ENCODE assay signal across 24 cellular contexts in genomic region chr1:18653922-18654321, GRCh38. TPM values are rescaled to one million over a fixed set of nuclear protein-coding genes. Genes with fewer than 3 reads are reported as not detected.
DNase-seq lines count a peak whose midpoint lies in the region; ATAC-seq and TF ChIP-seq lines count a peak whose summit lies in the region.
"Had no signal": no experiment of that assay in that cellular context is flagged by ENCODE, and none has a peak within 500 bp of the region (broad histone marks: within the 10 kb centered on the region; RNA-seq: fewer than 3 reads in every experiment).

No MANE protein-coding gene starts in this region.

- CTCF ChIA-PET in OCI-LY7 (lab: Charles Lee; ENCODE audit: unreplicated experiment), result no interaction called here

- H3K27ac Mint-ChIP-seq in GM23338, result no peak overlapping the region
- H3K27ac Mint-ChIP-seq: CD8-positive, alpha-beta T cell had no signal

- H3K27me3 Mint-ChIP-seq in GM23338 (ENCODE audit: insufficient read depth, low read depth, poor library complexity), result peaks cover 87% of the 10 kb centered on the region

- H3K4me1 ChIP-seq in GM23338 (ENCODE audit: insufficient read depth) (peaks cover 79% of the 10 kb centered on the region), OCI-LY7 (ENCODE audit: insufficient read depth, low read length, poor library complexity, severe bottlenecking) (peaks cover 68% of the 10 kb centered on the region), osteoblast (ENCODE audit: insufficient read depth, low read length) (no peaks in the 10 kb centered on the region)
- H3K4me1 ChIP-seq: SJCRH30 had no signal

- no peaks in the 10 kb centered on the region for H4K20me1 ChIP-seq in GM23338 (replicated peaks; ENCODE audit: insufficient read depth)
- no peaks in the 10 kb centered on the region for H4K20me1 ChIP-seq in OCI-LY7 (ENCODE audit: insufficient read depth, low read length)
- H4K20me1 ChIP-seq in osteoblast (ENCODE audit: insufficient read depth, low read length), result no peaks in the 10 kb centered on the region

- peak overlapping the region; percentile 83 for H3K4me2 ChIP-seq in GM23338
- H3K4me2 ChIP-seq in OCI-LY7 (ENCODE audit: low read length), result peak overlapping the region; percentile 81
- H3K4me2 ChIP-seq in osteoblast (ENCODE audit: insufficient read depth, low read length), result no peak overlapping the region

- peaks cover 90% of the 10 kb centered on the region for H3K27me3 ChIP-seq in GM23338 (ENCODE audit: insufficient read depth)
- H3K27me3 ChIP-seq in osteoblast (ENCODE audit: insufficient read depth, low read length), result peaks cover 42% of the 10 kb centered on the region

- ATAC-seq in GM23338, result peak; percentile 11
- ATAC-seq in HG02938 (IDR thresholded peaks at IDR 0.05; ENCODE audit: unreplicated experiment), result no peak
- ATAC-seq: PC-3 had no signal

- H3K4me1 Mint-ChIP-seq in GM23338, result peaks cover 85% of the 10 kb centered on the region

- H3K36me3 Mint-ChIP-seq in GM23338 (ENCODE audit: low read depth), result no peaks in the 10 kb centered on the region
- H3K36me3 Mint-ChIP-seq: CD8-positive, alpha-beta T cell had no signal

- no peak overlapping the region for H2AFZ ChIP-seq in GM23338
- peak overlapping the region; percentile 28; the same call in 1 of the 2 replicates for H2AFZ ChIP-seq in OCI-LY7 (ENCODE audit: low read length)
- H2AFZ ChIP-seq in osteoblast (ENCODE audit: low read length), result no peak overlapping the region

- TF ChIP-seq CTCF in GM23338 (conservative IDR thresholded peaks at IDR 0.05; ENCODE audit: low read depth in 2 of 2) (no peak), OCI-LY7 (conservative IDR thresholded peaks at IDR 0.05; ENCODE audit: low read length) (no peak), osteoblast (IDR thresholded peaks at IDR 0.05; ENCODE audit: extremely low read depth, low read depth, low read length) (no peak), GM13976 (IDR thresholded peaks at IDR 0.05; ENCODE audit: borderline replicate concordance, control extremely low read depth, extremely low read depth, insufficient read depth, missing control alignments) (no peak)

- H3K9me3 ChIP-seq in OCI-LY7 (ENCODE audit: low read length) (no peaks in the 10 kb centered on the region), osteoblast (ENCODE audit: low read depth, low read length) (no peaks in the 10 kb centered on the region)
- H3K9me3 ChIP-seq: SJCRH30 had no signal

- H3K79me2 ChIP-seq in GM23338 (replicated peaks; ENCODE audit: insufficient read depth), result no peaks in the 10 kb centered on the region
- no peaks in the 10 kb centered on the region for H3K79me2 ChIP-seq in OCI-LY7 (ENCODE audit: insufficient read depth, low read depth, low read length)
- H3K79me2 ChIP-seq in osteoblast (ENCODE audit: insufficient read depth, low read length), result no peaks in the 10 kb centered on the region

- H3F3A ChIP-seq in GM23338 (replicated peaks; ENCODE audit: low read depth), result peaks cover 19% of the 10 kb centered on the region

- POLR2A ChIA-PET in OCI-LY7 (lab: Charles Lee), result interaction anchor here (0.6 to 0.9 kb wide), 2 partner anchors 11 to 37 kb away, joined by 3 to 5 read pairs; no protein-coding TSS in a partner anchor

- intact Hi-C loops in OCI-LY7 (cut with micrococcal nuclease; ENCODE audit: unreplicated experiment), result no loop called here

- in situ Hi-C loops in GM13976 (cut with MboI; ENCODE audit: low sequenced_read_pairs, unreplicated experiment), result no loop called here

- H3K27ac ChIP-seq in GM23338 (ENCODE audit: low read depth), result no peak overlapping the region
- no peak overlapping the region for H3K27ac ChIP-seq in OCI-LY7 (ENCODE audit: low read depth, low read length, poor library complexity, severe bottlenecking)
- H3K27ac ChIP-seq in osteoblast (ENCODE audit: low read depth, low read length), result no peak overlapping the region
- H3K27ac ChIP-seq: SJCRH30 had no signal

- DNase-seq in GM23338 (ENCODE audit: low spot score) (peak; percentile 43), OCI-LY7 (ENCODE audit: low spot score) (no peak), islet precursor cell (peak; percentile 82), osteoblast (ENCODE audit: insufficient read length, low spot score, missing footprints) (peak; percentile 17), hepatic stellate cell (ENCODE audit: low spot score) (no peak), GM13976 (ENCODE audit: low spot score) (no peak), hippocampal formation (lab: John Stamatoyannopoulos, UW) (no peak)
- DNase-seq: Calu3; CD8-positive, alpha-beta T cell; DMS53; EL; H9; IMR-90; NCI-H1105; NCI-H1694; NCI-H2107; NCI-H226; NCI-H524; NCI-H82; PC-3; SJCRH30 had no signal

- H3K36me3 ChIP-seq in GM23338 (ENCODE audit: insufficient read depth), result no peaks in the 10 kb centered on the region
- no peaks in the 10 kb centered on the region for H3K36me3 ChIP-seq in OCI-LY7 (ENCODE audit: insufficient read depth, low read length)
- no peaks in the 10 kb centered on the region for H3K36me3 ChIP-seq in osteoblast (ENCODE audit: insufficient read depth, low read length)
- H3K36me3 ChIP-seq: SJCRH30 had no signal

- H3K4me3 ChIP-seq in GM23338, result peak overlapping the region; percentile 30; the same call in 1 of the 2 replicates
- no peak overlapping the region for H3K4me3 ChIP-seq in OCI-LY7 (ENCODE audit: low read depth, low read length, poor library complexity, severe bottlenecking)
- H3K4me3 ChIP-seq in osteoblast (ENCODE audit: insufficient read depth, low read length), result no peak overlapping the region
- H3K4me3 ChIP-seq: SJCRH30 had no signal

- peaks cover under 1% of the 10 kb centered on the region; the same call in 1 of the 3 replicates for H3K9me3 Mint-ChIP-seq in GM23338
- H3K9me3 Mint-ChIP-seq: CD8-positive, alpha-beta T cell had no signal

- BruUV-seq in OCI-LY7 (replicated peaks; lab: Mats Ljungman, UMichigan), result no TSS peak

- no peaks in the 10 kb centered on the region for H3K9me2 ChIP-seq in GM23338 (ENCODE audit: insufficient read depth)
- no peaks in the 10 kb centered on the region for H3K9me2 ChIP-seq in OCI-LY7 (ENCODE audit: insufficient read depth, low read length)

- H3K4me3 Mint-ChIP-seq in GM23338, result 0 out of 3 replicates have a peak overlapping the region, but pooled peaks have one; percentile 11

TF ChIP-seq in GM23338, 12 proteins besides CTCF, POLR2A, EP300 and RAD21 (continues in another document):
- TF ChIP-seq ZNF114 (CRISPR knock-in tag; IDR thresholded peaks at IDR 0.05) (no peak), ETS1 (IDR thresholded peaks at IDR 0.05) (no peak), REST (IDR thresholded peaks at IDR 0.05; ENCODE audit: unreplicated experiment) (no peak), POLR2AphosphoS5 (IDR thresholded peaks at IDR 0.05; ENCODE audit: low read depth) (no peak), EZH2 (IDR thresholded peaks at IDR 0.05; ENCODE audit: low read depth, unreplicated experiment) (no peak), ZNF331 (CRISPR knock-in tag; IDR thresholded peaks at IDR 0.05; ENCODE audit: low read depth) (no peak)

RNA-seq across cellular contexts. Expression of gene PAX7, which starts 23.3 kb away (rescaled TPM):
- total RNA-seq in GM23338 (2014; rRNA removed; shearing (Covaris generic)), result 0.03 TPM in 1 of 2 replicates, not detected in the other
- not detected in 2 replicates for polyA plus RNA-seq in GM23338 (2016; fragmentation: Nextera tagmentation; extraction: Ambion mirVana)
- total RNA-seq in OCI-LY7 (2014; rRNA removed; shearing (Covaris generic)), result not detected in 2 replicates
- total RNA-seq in OCI-LY7 (2022) (not detected in 2 replicates), osteoblast (not detected in 2 replicates)
- total RNA-seq: Calu3; CD8-positive, alpha-beta T cell; IMR-90; LHCN-M2; PC-3 had no signal
- polyA plus RNA-seq: BJ, IMR-90 had no signal

Comparison
In these comparisons a context has a peak if more than half of its experiments do, and no peak if none do; other contexts are left out.
1. DNase-seq: peak in GM23338 (single experiment), islet precursor cell (single experiment) and osteoblast (single experiment); none in OCI-LY7 (single experiment), hepatic stellate cell (single experiment), GM13976 (single experiment) and hippocampal formation (0 of 2).